In genomic region chr7:118478931-118479330, GRCh38 we compare ENCODE assay signal across 22 cellular contexts.
"Had no signal": no experiment of that assay in that cellular context is flagged by ENCODE, and none has a peak within 500 bp of the region (broad histone marks: within the 10 kb centered on the region; RNA-seq: fewer than 3 reads in every experiment).

No MANE protein-coding gene starts in this region.

- DNase-seq: activated CD4-positive, alpha-beta memory T cell treated with anti-CD3 and anti-CD28 coated beads for 36 hours; activated CD4-positive, alpha-beta T cell treated with anti-CD3 and anti-CD28 coated beads, Interleukin-2, amount 10 ng/mL, durations not matched to agents 7 days and 5 days; activated CD4-positive, CD25-positive, alpha-beta regulatory T cell; activated CD8-positive, alpha-beta memory T cell treated with anti-CD3 and anti-CD28 coated beads for 24 hours; activated gamma-delta T cell; activated naive CD4-positive, alpha-beta T cell treated with anti-CD3 and anti-CD28 coated beads for 36 hours; activated T-cell treated with anti-CD3 and anti-CD28 coated beads for 4 hours; activated T-cell treated with anti-CD3 and anti-CD28 coated beads, Interleukin-2, amount 50 U/mL, for 48 hours; brain microvascular endothelial cell; Kasumi-1; KBM-7; NCI-H1048; NCI-H1417 treated with DMSO at 0.1 percent for 48 hours; NCI-H187; NCI-H2107; NCI-H82; Peyer's patch; Right ventricle myocardium superior; SJCRH30; SK-N-SH; T-helper 1 cell had no signal

- ATAC-seq: activated T-helper 17 cell treated with anti-CD3 and anti-CD28 coated beads, Interleukin-2, amount 50 U/mL, for 72 hours had no signal
